Comparison of ENCODE assay signal across 14 cellular contexts in the genomic region with DNA sequence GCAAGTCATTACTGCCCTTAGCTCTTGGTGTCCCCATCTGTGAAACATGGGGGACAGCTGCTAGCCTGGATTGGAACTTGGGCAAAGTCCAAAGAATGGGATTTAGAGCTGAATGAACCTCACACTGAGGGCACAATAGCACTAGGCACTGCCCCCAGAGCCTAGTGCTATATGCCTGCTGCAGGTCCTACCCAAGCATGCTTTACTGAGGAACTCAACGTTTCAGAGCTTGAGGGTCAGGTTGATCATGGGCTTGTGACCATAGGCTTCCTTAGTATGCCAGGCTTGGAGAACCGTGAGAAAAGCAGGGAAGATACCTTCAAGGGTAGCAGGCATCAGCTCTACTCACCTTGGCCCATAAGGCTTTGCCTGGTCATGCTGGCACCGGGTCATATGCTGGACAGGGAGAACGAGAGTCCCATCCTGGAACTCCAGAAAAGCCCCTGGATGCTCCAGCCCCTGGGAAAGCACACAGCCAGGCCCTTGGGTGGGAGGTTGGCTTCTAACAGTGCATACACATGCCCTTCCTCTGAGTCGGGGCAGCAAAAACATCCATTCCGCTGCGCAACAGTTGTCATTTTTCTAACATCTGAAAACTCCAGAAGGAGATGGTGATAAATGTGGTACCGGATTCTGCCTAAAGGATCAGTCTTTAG. TPM values are rescaled to one million over a fixed set of nuclear protein-coding genes. Genes with fewer than 3 reads are reported as not detected.
DNase-seq lines count a peak whose midpoint lies in the region; ATAC-seq, FAIRE-seq and TF ChIP-seq lines count a peak whose summit lies in the region.
"Had no signal": no experiment of that assay in that cellular context is flagged by ENCODE, and none has a peak within 500 bp of the region (broad histone marks: within the 10 kb centered on the region; RNA-seq: fewer than 3 reads in every experiment).

No MANE protein-coding gene starts in this region.

- in situ Hi-C loops in HepG2 (cut with HindIII; ENCODE audit: extremely low pct_ligation_motif_present, low pct_unique_long_range_greater_than_20kb): no loop called here

- no peak overlapping the region for H3K4me3 Mint-ChIP-seq in effector memory CD8-positive, alpha-beta T cell
- H3K4me3 Mint-ChIP-seq: activated B cell treated with CpG ODN at 0.5 μM for 24 hours, nephron progenitor cell had no signal

- TF ChIP-seq CTCF in HepG2 (CRISPR knock-in tag; IDR thresholded peaks at IDR 0.05) (no peak), right lobe of liver (IDR thresholded peaks at IDR 0.05) (no peak), osteoblast (IDR thresholded peaks at IDR 0.05; ENCODE audit: extremely low read depth, low read depth, low read length) (no peak), uterus (IDR thresholded peaks at IDR 0.05) (no peak)

- H3K36me3 ChIP-seq in HepG2 (replicated peaks in 1 of 2; ENCODE audit: control insufficient read depth in 1 of 2, insufficient read depth in 2 of 2, low read length in 2 of 2): peaks cover 46 to 92% of the 10 kb centered on the region in 2 experiments
- H3K36me3 ChIP-seq in right lobe of liver: peaks cover 0 to 17% (median 0%) of the 10 kb centered on the region in 4 donors
- H3K36me3 ChIP-seq in osteoblast (ENCODE audit: insufficient read depth, low read length): peaks cover 39% of the 10 kb centered on the region
- H3K36me3 ChIP-seq in uterus: no peaks in the 10 kb centered on the region

- H3K4me3 ChIP-seq in HepG2 (replicated peaks in 1 of 3; ENCODE audit: insufficient read depth in 1 of 3, low read depth in 2 of 3, low read length in 3 of 3) (no peak overlapping the region), right lobe of liver (no peak overlapping the region), osteoblast (ENCODE audit: insufficient read depth, low read length) (no peak overlapping the region), uterus (no peak overlapping the region)

- H3K27me3 Mint-ChIP-seq in effector memory CD8-positive, alpha-beta T cell: no peaks in the 10 kb centered on the region
- H3K27me3 Mint-ChIP-seq: activated B cell treated with CpG ODN at 0.5 μM for 24 hours had no signal

- no peak overlapping the region for H3K9ac ChIP-seq in HepG2 (ENCODE audit: insufficient read depth, low read depth, low read length)

- TF ChIP-seq POLR2A in HepG2 (IDR thresholded peaks at IDR 0.05; ENCODE audit: insufficient read depth in 1 of 2, low read depth in 2 of 2, low read length in 2 of 2) (peak in 1 of 2 experiments; percentile 38; a peak in 1 of 4 replicates), right lobe of liver (IDR thresholded peaks at IDR 0.05) (no peak), uterus (IDR thresholded peaks at IDR 0.05) (no peak)

- peaks cover 73% of the 10 kb centered on the region for H3K36me3 Mint-ChIP-seq in effector memory CD8-positive, alpha-beta T cell (ENCODE audit: insufficient read depth)

- POLR2A ChIA-PET in HepG2 (lab: Yijun Ruan, JAX): interaction anchor here (0.8 to 3.8 kb wide), 2 partner anchors 30 to 89 kb away, joined by 4 to 16 read pairs; a partner anchor contains a TSS

- no TSS peak for BruUV-seq in HepG2 (replicated peaks; lab: Mats Ljungman, UMichigan)

- H3K4me2 ChIP-seq in HepG2 (ENCODE audit: low read depth, low read length) (no peak overlapping the region), osteoblast (ENCODE audit: insufficient read depth, low read length) (no peak overlapping the region)

- no peaks in the 10 kb centered on the region for H3K9me3 Mint-ChIP-seq in effector memory CD8-positive, alpha-beta T cell
- H3K9me3 Mint-ChIP-seq: activated B cell treated with CpG ODN at 0.5 μM for 24 hours, nephron progenitor cell had no signal

- ATAC-seq in HepG2 (no peak), right lobe of liver (no peak), HG03457 (IDR thresholded peaks at IDR 0.05; ENCODE audit: unreplicated experiment) (no peak), HG03342 (IDR thresholded peaks at IDR 0.05; ENCODE audit: unreplicated experiment) (no peak)
- no peak for ATAC-seq in effector memory CD8-positive, alpha-beta T cell (replicated peaks)

- H3K27ac ChIP-seq in HepG2 (ENCODE audit: extremely low read length, insufficient read depth, low read length): no peak overlapping the region
- H3K27ac ChIP-seq in right lobe of liver: no peak overlapping the region
- H3K27ac ChIP-seq in osteoblast (ENCODE audit: low read depth, low read length): peak overlapping the region; percentile 71
- H3K27ac ChIP-seq in uterus: peak overlapping the region; percentile 41 to 44

- peak; percentile 23 for FAIRE-seq in HepG2 (lab: Jason Lieb, UNC)

- no peaks in the 10 kb centered on the region for H3K9me3 ChIP-seq in HepG2 (ENCODE audit: low read length)
- no peaks in the 10 kb centered on the region for H3K9me3 ChIP-seq in right lobe of liver
- no peaks in the 10 kb centered on the region for H3K9me3 ChIP-seq in osteoblast (ENCODE audit: low read depth, low read length)
- H3K9me3 ChIP-seq in uterus: no peaks in the 10 kb centered on the region

- peak overlapping the region; percentile 85 to 93 for H3K27ac Mint-ChIP-seq in effector memory CD8-positive, alpha-beta T cell
- H3K27ac Mint-ChIP-seq: activated B cell treated with CpG ODN at 0.5 μM for 24 hours had no signal

- H4K20me1 ChIP-seq in HepG2 (ENCODE audit: insufficient read depth, low read length): peaks cover 7% of the 10 kb centered on the region
- H4K20me1 ChIP-seq in osteoblast (ENCODE audit: insufficient read depth, low read length): peaks cover 25% of the 10 kb centered on the region

- CTCF ChIA-PET in HepG2 (lab: Yijun Ruan, JAX; ENCODE audit: low intra/inter-chr PET ratio, low total read pairs): no interaction called here

- H3K4me1 Mint-ChIP-seq in effector memory CD8-positive, alpha-beta T cell (ENCODE audit: low read depth in 2 of 2): peaks cover 15 to 26% of the 10 kb centered on the region in 2 donors

- H2AFZ ChIP-seq in HepG2 (ENCODE audit: low read length): no peak overlapping the region
- H2AFZ ChIP-seq in osteoblast (ENCODE audit: low read length): no peak overlapping the region

- TF ChIP-seq EP300 in HepG2 (IDR thresholded peaks at IDR 0.05; ENCODE audit: low read depth in 2 of 2, low read length in 2 of 2) (no peak), HepG2 (CRISPR knock-in tag; IDR thresholded peaks at IDR 0.05; ENCODE audit: borderline replicate concordance) (no peak)

- H3K27me3 ChIP-seq in HepG2 (ENCODE audit: control insufficient read depth in 1 of 2, insufficient read depth in 2 of 2, low read length in 2 of 2) (no peaks in the 10 kb centered on the region), right lobe of liver (no peaks in the 10 kb centered on the region), osteoblast (ENCODE audit: insufficient read depth, low read length) (no peaks in the 10 kb centered on the region), uterus (no peaks in the 10 kb centered on the region)

- TF ChIP-seq RAD21 in HepG2 (CRISPR knock-in tag; IDR thresholded peaks at IDR 0.05): no peak

- WGBS in HepG2 (ENCODE audit: low lambda C conversion rate): 93% methylated on average over 8 of the region's 8 CpGs
- no CpG with 5 or more reads among the region's 8 CpGs for WGBS in right lobe of liver (ENCODE audit: insufficient coverage, low coverage, low lambda C conversion rate, missing lambda C conversion rate)

- H3K79me2 ChIP-seq in HepG2 (ENCODE audit: insufficient read depth, low read length) (no peaks in the 10 kb centered on the region), osteoblast (ENCODE audit: insufficient read depth, low read length) (peaks cover 6% of the 10 kb centered on the region)

- intact Hi-C loops in HepG2 (cut with micrococcal nuclease; ENCODE audit: unreplicated experiment) (no loop called here), right lobe of liver (cut with DNase I) (no loop called here), uterus (cut with DNase I; ENCODE audit: low total_unique reads) (no loop called here)

- no peaks in the 10 kb centered on the region for H3K4me1 ChIP-seq in HepG2 (ENCODE audit: insufficient read depth, low read length)
- no peaks in the 10 kb centered on the region for H3K4me1 ChIP-seq in right lobe of liver
- H3K4me1 ChIP-seq in osteoblast (ENCODE audit: insufficient read depth, low read length): peaks cover 18% of the 10 kb centered on the region
- H3K4me1 ChIP-seq in uterus: no peaks in the 10 kb centered on the region

- DNase-seq in HepG2 (ENCODE audit: low spot score) (no peak), right lobe of liver (no peak), osteoblast (ENCODE audit: insufficient read length, low spot score, missing footprints) (no peak), uterus (no peak), cerebellar nuclear complex (lab: John Stamatoyannopoulos, UW) (no peak)
- DNase-seq in effector memory CD8-positive, alpha-beta T cell: no peak
- DNase-seq: activated B cell treated with CpG ODN at 0.5 μM for 24 hours, amniotic stem cell, DND-41, NCI-H1048, NCI-H2171 treated with DMSO at 0.1 percent for 48 hours, nephron progenitor cell had no signal

RNA-seq across cellular contexts. Expression of a gene that starts 29.7 kb away (rescaled TPM):
- total RNA-seq in HepG2 (2016; rRNA removed; fragmentation: Illumina TruSeq; extraction: Trizol) (213 and 316 TPM in 2 replicates), right lobe of liver (10 to 100 TPM; 16.7 to 50.6 (median 30.8) TPM), osteoblast (139 and 148 TPM in 2 replicates), uterus (10 to 100 TPM; 18.7 to 46.9 (median 37.6) TPM)
- total RNA-seq in HepG2 (2016; cell fraction: cytosol; rRNA removed; fragmentation: Illumina TruSeq; extraction: Trizol; ENCODE audit: low read depth): 51.0 and 51.7 TPM in 2 replicates
- total RNA-seq in HepG2 (2016; cell fraction: insoluble cytoplasmic fraction; rRNA removed; fragmentation: Illumina TruSeq; extraction: Trizol): 208 and 329 TPM in 2 replicates
- 97.8 and 98.8 TPM in 2 replicates for total RNA-seq in HepG2 (2016; cell fraction: membrane; rRNA removed; fragmentation: Illumina TruSeq; extraction: Trizol)
- 76.0 and 84.1 TPM in 2 replicates for total RNA-seq in HepG2 (2016; cell fraction: nucleus; rRNA removed; fragmentation: Illumina TruSeq; extraction: Trizol)
- polyA plus RNA-seq in HepG2 (2011; rRNA removed): 102 and 126 TPM in 2 replicates
- 63.0 and 92.8 TPM in 2 replicates for polyA plus RNA-seq in HepG2 (2011; cell fraction: cytosol; rRNA removed)
- polyA plus RNA-seq in HepG2 (2011; cell fraction: nucleus; rRNA removed): 22.9 and 30.3 TPM in 2 replicates
- polyA plus RNA-seq in HepG2 (2012): 143 and 178 TPM in 2 replicates
- 36.0 and 36.2 TPM in 2 replicates for polyA plus RNA-seq in HepG2 (2016; cell fraction: cytosol; fragmentation: Illumina TruSeq; extraction: Trizol; ENCODE audit: low read depth)
- 299 and 317 TPM in 2 replicates for polyA plus RNA-seq in HepG2 (2016; cell fraction: insoluble cytoplasmic fraction; fragmentation: Illumina TruSeq; extraction: Trizol; ENCODE audit: low read depth)
- polyA plus RNA-seq in HepG2 (2016; cell fraction: membrane; fragmentation: Illumina TruSeq; extraction: Trizol; ENCODE audit: low read depth): 66.5 and 67.3 TPM in 2 replicates
- 111 and 114 TPM in 2 replicates for polyA plus RNA-seq in HepG2 (2016; cell fraction: nucleus; fragmentation: Illumina TruSeq; extraction: Trizol; ENCODE audit: insufficient read depth, low read depth)
- polyA minus RNA-seq in HepG2 (2011; rRNA and poly(A)+ RNA removed; ENCODE audit: low replicate concordance): 27.1 and 39.1 TPM in 2 replicates
- polyA minus RNA-seq in HepG2 (2011; cell fraction: cytosol; rRNA and poly(A)+ RNA removed): 55.0 and 56.6 TPM in 2 replicates
- polyA minus RNA-seq in HepG2 (2011; cell fraction: nucleus; rRNA and poly(A)+ RNA removed): 34.4 and 37.0 TPM in 2 replicates

Comparison
In these comparisons a context has a peak if more than half of its experiments do, and no peak if none do; other contexts are left out.
1. H3K27ac ChIP-seq: peak in osteoblast (single experiment) and uterus (2 of 2); none in HepG2 (single experiment) and right lobe of liver (0 of 3).